1 cellular context compared by ENCODE assay signal in genomic region chr16:88332921-88333644, GRCh38.
TF ChIP-seq lines count a peak whose summit lies in the region.
"Not testable (repeated sequence)": the region's sequence is repeated elsewhere in the genome, so short reads cannot be mapped to it uniquely, and the experiment has no call there.

No MANE protein-coding gene starts in this region.

TF ChIP-seq in K562, 482 proteins besides CTCF, POLR2A, EP300 and RAD21 (continued from another document and continues in another):
- peak; percentile 87 for TF ChIP-seq ZNF449 (CRISPR knock-in tag; IDR thresholded peaks at IDR 0.05)
- TF ChIP-seq ZNF644 (tag; IDR thresholded peaks at IDR 0.05; ENCODE audit: low read depth), result peak; percentile 71
- 0 out of 2 replicates have a peak, but pooled peaks have one; percentile 2 for TF ChIP-seq CBFA2T2 (conservative IDR thresholded peaks at IDR 0.05)
- TF ChIP-seq C11orf30 (IDR thresholded peaks at IDR 0.05; ENCODE audit: low read depth), result peak; percentile 99
- peak; percentile 96 for TF ChIP-seq MAFF (IDR thresholded peaks at IDR 0.05; ENCODE audit: low read length)
- TF ChIP-seq PYGO2 (tag; IDR thresholded peaks at IDR 0.05), result peak; percentile 76
- peak; percentile 100 for TF ChIP-seq BACH1 (tag; IDR thresholded peaks at IDR 0.05)
- peak; percentile 82 for TF ChIP-seq KLF6 (CRISPR knock-in tag; IDR thresholded peaks at IDR 0.05; ENCODE audit: borderline replicate concordance)
- TF ChIP-seq SMARCC2 (IDR thresholded peaks at IDR 0.05; ENCODE audit: low read depth), result peak; percentile 24; the same call in 1 of the 2 replicates
- TF ChIP-seq E2F6 (IDR thresholded peaks at IDR 0.05; ENCODE audit: borderline replicate concordance in 1 of 2, extremely low read depth in 1 of 2, insufficient read depth in 1 of 2, insufficient read length in 1 of 2, low read depth in 1 of 2, low read length in 1 of 2, poor library complexity in 1 of 2, severe bottlenecking in 1 of 2), result peak; percentile 74 to 90
- TF ChIP-seq ZNF444 (CRISPR knock-in tag; IDR thresholded peaks at IDR 0.05), result 0 out of 2 replicates have a peak, but pooled peaks have one; percentile 56
- TF ChIP-seq RBFOX2 (IDR thresholded peaks at IDR 0.05; ENCODE audit: low read depth, low read length), result peak; percentile 72
- TF ChIP-seq ZBTB11 (CRISPR knock-in tag; IDR thresholded peaks at IDR 0.05), result peak in 2 of 3 experiments; percentile 51 to 75; a peak in 2 of 6 replicates
- TF ChIP-seq FOXP1 (CRISPR knock-in tag; IDR thresholded peaks at IDR 0.05), result 0 out of 2 replicates have a peak, but pooled peaks have one; percentile 49
- peak; percentile 68; the same call in 1 of the 2 replicates for TF ChIP-seq ZKSCAN8 (CRISPR knock-in tag; IDR thresholded peaks at IDR 0.05)
- TF ChIP-seq THRB (CRISPR knock-in tag; conservative IDR thresholded peaks at IDR 0.05), result peak; percentile 37; the same call in 1 of the 2 replicates
- peak; percentile 73 for TF ChIP-seq HINFP (tag; conservative IDR thresholded peaks at IDR 0.05; ENCODE audit: low read depth)
- TF ChIP-seq CXXC5 (CRISPR knock-in tag; IDR thresholded peaks at IDR 0.05), result peak; percentile 49
- 0 out of 2 replicates have a peak, but pooled peaks have one; percentile 75 for TF ChIP-seq DMBX1 (CRISPR knock-in tag; IDR thresholded peaks at IDR 0.05; ENCODE audit: borderline replicate concordance)
- TF ChIP-seq BCL6 (CRISPR knock-in tag; IDR thresholded peaks at IDR 0.05), result peak; percentile 74; the same call in 1 of the 2 replicates
- 0 out of 2 replicates have a peak, but pooled peaks have one; percentile 58 for TF ChIP-seq HBP1 (CRISPR knock-in tag; IDR thresholded peaks at IDR 0.05)
- 0 out of 2 replicates have a peak, but pooled peaks have one; percentile 53 for TF ChIP-seq ZNF133 (CRISPR knock-in tag; IDR thresholded peaks at IDR 0.05)
- TF ChIP-seq MEF2D (tag; conservative IDR thresholded peaks at IDR 0.05; ENCODE audit: low read depth), result peak; percentile 91
- peak; percentile 61 for TF ChIP-seq TBP (optimal IDR thresholded peaks at IDR 0.05; ENCODE audit: low read depth, low read length)
- 0 out of 2 replicates have a peak, but pooled peaks have one; percentile 27 for TF ChIP-seq ID3 (CRISPR knock-in tag; IDR thresholded peaks at IDR 0.05)
- TF ChIP-seq ID3 (tag; IDR thresholded peaks at IDR 0.05), result peak; percentile 71; the same call in 1 of the 2 replicates
- peak; percentile 88 for TF ChIP-seq RNF2 (IDR thresholded peaks at IDR 0.05)
- peak; percentile 90 for TF ChIP-seq VEZF1 (CRISPR knock-in tag; IDR thresholded peaks at IDR 0.05)
- TF ChIP-seq SP1 (CRISPR knock-in tag; IDR thresholded peaks at IDR 0.05), result peak; percentile 77
- 0 out of 2 replicates have a peak, but pooled peaks have one; percentile 13 for TF ChIP-seq TCFL5 (CRISPR knock-in tag; conservative IDR thresholded peaks at IDR 0.05)
- TF ChIP-seq CTBP1 (IDR thresholded peaks at IDR 0.05; ENCODE audit: borderline replicate concordance), result peak; percentile 72
- peak; percentile 92 for TF ChIP-seq TCF15 (CRISPR knock-in tag; IDR thresholded peaks at IDR 0.05)
- TF ChIP-seq ZFX (CRISPR knock-in tag; IDR thresholded peaks at IDR 0.05), result peak; percentile 66
- not testable (repeated sequence) for TF ChIP-seq NR2C1 (IDR thresholded peaks at IDR 0.05)
- peak; percentile 83 for TF ChIP-seq NR2C1 (tag; IDR thresholded peaks at IDR 0.05)
- peak; percentile 73 for TF ChIP-seq RBBP5 (IDR thresholded peaks at IDR 0.05; ENCODE audit: borderline replicate concordance, insufficient read depth, low read length, poor library complexity, severe bottlenecking)
- peak; percentile 88; the same call in 1 of the 2 replicates for TF ChIP-seq ARID3B (CRISPR knock-in tag; IDR thresholded peaks at IDR 0.05; ENCODE audit: borderline replicate concordance)
- peak; percentile 84; the same call in 1 of the 2 replicates for TF ChIP-seq NR2F6 (CRISPR knock-in tag; IDR thresholded peaks at IDR 0.05)
- TF ChIP-seq ZNF668 (CRISPR knock-in tag; IDR thresholded peaks at IDR 0.05), result peak; percentile 21; the same call in 1 of the 2 replicates
- TF ChIP-seq SRF (CRISPR knock-in tag; IDR thresholded peaks at IDR 0.05), result peak in 1 of 2 experiments; percentile 69; a peak in 1 of 4 replicates
- peak; percentile 12; the same call in 1 of the 2 replicates for TF ChIP-seq GTF2A2 (tag; IDR thresholded peaks at IDR 0.05)
- peak; percentile 14; the same call in 1 of the 2 replicates for TF ChIP-seq MECOM (CRISPR knock-in tag; IDR thresholded peaks at IDR 0.05)
- TF ChIP-seq E2F3 (CRISPR knock-in tag; IDR thresholded peaks at IDR 0.05), result peak; percentile 95
- peak; percentile 92 for TF ChIP-seq TEAD2 (tag; IDR thresholded peaks at IDR 0.05)
- peak; percentile 29 for TF ChIP-seq CCNT2 (IDR thresholded peaks at IDR 0.05; ENCODE audit: borderline replicate concordance, extremely low read depth, insufficient read length, low read depth, low read length)
- peak in 1 of 2 experiments; percentile 78; a peak in 2 of 4 replicates for TF ChIP-seq TBL1XR1 (IDR thresholded peaks at IDR 0.05; ENCODE audit: low read length in 2 of 2)
- peak; percentile 52; the same call in 1 of the 2 replicates for TF ChIP-seq ZSCAN32 (CRISPR knock-in tag; IDR thresholded peaks at IDR 0.05)
- TF ChIP-seq JUND (IDR thresholded peaks at IDR 0.05; ENCODE audit: borderline replicate concordance, low read depth, low read length), result peak; percentile 79
- peak; percentile 86; the same call in 2 of the 3 replicates for TF ChIP-seq JUND (tag; IDR thresholded peaks at IDR 0.05; ENCODE audit: borderline replicate concordance, low read depth, low read length)
- 0 out of 2 replicates have a peak, but pooled peaks have one; percentile 55 for TF ChIP-seq ZNF766 (CRISPR knock-in tag; conservative IDR thresholded peaks at IDR 0.05)
- TF ChIP-seq HOMEZ (CRISPR knock-in tag; IDR thresholded peaks at IDR 0.05), result peak; percentile 85; the same call in 1 of the 2 replicates
- TF ChIP-seq GABPB1 (CRISPR knock-in tag; IDR thresholded peaks at IDR 0.05), result peak; percentile 20; the same call in 1 of the 2 replicates
